ENCODE assay signal across 1 cellular context in genomic region chr20:34018166-34018565, GRCh38.
TF ChIP-seq lines count a peak whose summit lies in the region.

No MANE protein-coding gene starts in this region.

TF ChIP-seq in IMR-90, 13 proteins besides CTCF, POLR2A, EP300 and RAD21:
- TF ChIP-seq USF2 (IDR thresholded peaks at IDR 0.05; ENCODE audit: low read depth, low read length) (no peak), CEBPB (IDR thresholded peaks at IDR 0.05; ENCODE audit: low read depth, low read length) (no peak), NFE2L2 (IDR thresholded peaks at IDR 0.05; ENCODE audit: low read depth, low read length) (no peak), FOS (IDR thresholded peaks at IDR 0.05; ENCODE audit: low read depth, low read length) (no peak), ELK1 (IDR thresholded peaks at IDR 0.05; ENCODE audit: borderline replicate concordance, low read depth, low read length) (no peak), SMC3 (IDR thresholded peaks at IDR 0.05; ENCODE audit: low read depth, low read length) (no peak), RCOR1 (IDR thresholded peaks at IDR 0.05; ENCODE audit: insufficient replicate concordance, low read length) (no peak), RFX5 (IDR thresholded peaks at IDR 0.05; ENCODE audit: low read depth, low read length) (no peak), CHD1 (IDR thresholded peaks at IDR 0.05; ENCODE audit: low read depth, low read length) (no peak), BHLHE40 (IDR thresholded peaks at IDR 0.05; ENCODE audit: low read depth, low read length) (no peak), MAFK (IDR thresholded peaks at IDR 0.05; ENCODE audit: low read depth, low read length) (no peak), MXI1 (IDR thresholded peaks at IDR 0.05; ENCODE audit: borderline replicate concordance, low read depth, low read length) (no peak), MAZ (IDR thresholded peaks at IDR 0.05; ENCODE audit: borderline replicate concordance, low read depth, low read length) (no peak)
TF ChIP-seq in IMR-90: peak in this region for 0.
